In genomic region chr18:79919089-79919488, GRCh38 we compare ENCODE assay signal across 21 cellular contexts. TPM values are rescaled to one million over a fixed set of nuclear protein-coding genes. Genes with fewer than 3 reads are reported as not detected.
DNase-seq lines count a peak whose midpoint lies in the region; ATAC-seq and TF ChIP-seq lines count a peak whose summit lies in the region.
"Had no signal": no experiment of that assay in that cellular context is flagged by ENCODE, and none has a peak within 500 bp of the region (broad histone marks: within the 10 kb centered on the region; RNA-seq: fewer than 3 reads in every experiment).

No MANE protein-coding gene starts in this region.

- no peak overlapping the region for H3K4me2 ChIP-seq in osteoblast (ENCODE audit: insufficient read depth, low read length)
- H3K4me2 ChIP-seq: BLaER1 treated with 17β-estradiol and CSF1 and Interleukin-3, amounts not matched to agents 10 nM and 100 nM had no signal

- H3K27ac ChIP-seq in osteoblast (ENCODE audit: low read depth, low read length) = no peak overlapping the region
- no peak overlapping the region for H3K27ac ChIP-seq in caudate nucleus (ENCODE audit: low read depth, low read length)
- H3K27ac ChIP-seq: BLaER1 treated with 17β-estradiol and CSF1 and Interleukin-3, amounts not matched to agents 10 nM and 100 nM; esophagus squamous epithelium; pancreas had no signal

- H3K36me3 Mint-ChIP-seq in activated naive CD8-positive, alpha-beta T cell treated with anti-CD3 and anti-CD28 coated beads for 36 hours = peaks cover 48% of the 10 kb centered on the region
- peaks cover 20% of the 10 kb centered on the region for H3K36me3 Mint-ChIP-seq in activated naive CD8-positive, alpha-beta T cell treated with anti-CD3 and anti-CD28 coated beads, Interleukin-2, amount 50 U/mL, for 24 hours (ENCODE audit: low read depth)
- H3K36me3 Mint-ChIP-seq in endothelial cell (ENCODE audit: low read depth, unreplicated experiment) (peaks cover 42% of the 10 kb centered on the region), type B pancreatic cell (peaks cover 22% of the 10 kb centered on the region), Caco-2 (ENCODE audit: insufficient read depth, unreplicated experiment) (peaks cover 17% of the 10 kb centered on the region)
- H3K36me3 Mint-ChIP-seq in activated T-helper 17 cell treated with anti-CD3 and anti-CD28 coated beads, Interleukin-2, amount 50 U/mL, for 72 hours (ENCODE audit: low read depth) = peaks cover 16% of the 10 kb centered on the region

- no peaks in the 10 kb centered on the region for H3K27me3 Mint-ChIP-seq in activated naive CD8-positive, alpha-beta T cell treated with anti-CD3 and anti-CD28 coated beads for 36 hours
- H3K27me3 Mint-ChIP-seq in activated naive CD8-positive, alpha-beta T cell treated with anti-CD3 and anti-CD28 coated beads, Interleukin-2, amount 50 U/mL, for 24 hours = no peaks in the 10 kb centered on the region
- H3K27me3 Mint-ChIP-seq in endothelial cell (ENCODE audit: unreplicated experiment) (peaks cover 23% of the 10 kb centered on the region), type B pancreatic cell (no peaks in the 10 kb centered on the region), Caco-2 (ENCODE audit: insufficient read depth, unreplicated experiment) (no peaks in the 10 kb centered on the region)
- no peaks in the 10 kb centered on the region for H3K27me3 Mint-ChIP-seq in activated T-helper 17 cell treated with anti-CD3 and anti-CD28 coated beads, Interleukin-2, amount 50 U/mL, for 72 hours
- H3K27me3 Mint-ChIP-seq: activated CD4-positive, alpha-beta T cell treated with anti-CD3 and anti-CD28 coated beads, Interleukin-2, amount 10 ng/mL, durations not matched to agents 24 days and 14 days had no signal

- H3K27ac Mint-ChIP-seq in activated naive CD8-positive, alpha-beta T cell treated with anti-CD3 and anti-CD28 coated beads for 36 hours = peak overlapping the region; percentile 43
- no peak overlapping the region for H3K27ac Mint-ChIP-seq in activated naive CD8-positive, alpha-beta T cell treated with anti-CD3 and anti-CD28 coated beads, Interleukin-2, amount 50 U/mL, for 24 hours
- H3K27ac Mint-ChIP-seq in endothelial cell (ENCODE audit: unreplicated experiment) = no peak overlapping the region
- H3K27ac Mint-ChIP-seq in type B pancreatic cell = no peak overlapping the region
- no peak overlapping the region for H3K27ac Mint-ChIP-seq in activated T-helper 17 cell treated with anti-CD3 and anti-CD28 coated beads, Interleukin-2, amount 50 U/mL, for 72 hours
- no peak overlapping the region for H3K27ac Mint-ChIP-seq in Caco-2 (ENCODE audit: unreplicated experiment)
- H3K27ac Mint-ChIP-seq: activated CD4-positive, alpha-beta T cell treated with anti-CD3 and anti-CD28 coated beads, Interleukin-2, amount 10 ng/mL, durations not matched to agents 24 days and 14 days had no signal

- TF ChIP-seq CTCF in endothelial cell (IDR thresholded peaks at IDR 0.05; ENCODE audit: unreplicated experiment) (no peak), osteoblast (IDR thresholded peaks at IDR 0.05; ENCODE audit: extremely low read depth, low read depth, low read length) (no peak), type B pancreatic cell (conservative IDR thresholded peaks at IDR 0.05) (no peak), Caco-2 (IDR thresholded peaks at IDR 0.05; ENCODE audit: insufficient read depth in 1 of 2, low read depth in 1 of 2, low read length in 1 of 2, severe bottlenecking in 1 of 2, unreplicated experiment in 1 of 2) (no peak)

- H3K4me3 Mint-ChIP-seq in activated naive CD8-positive, alpha-beta T cell treated with anti-CD3 and anti-CD28 coated beads for 36 hours = no peak overlapping the region
- H3K4me3 Mint-ChIP-seq in activated naive CD8-positive, alpha-beta T cell treated with anti-CD3 and anti-CD28 coated beads, Interleukin-2, amount 50 U/mL, for 24 hours = no peak overlapping the region
- peak overlapping the region; percentile 21 for H3K4me3 Mint-ChIP-seq in endothelial cell (ENCODE audit: unreplicated experiment)
- H3K4me3 Mint-ChIP-seq in type B pancreatic cell = no peak overlapping the region
- no peak overlapping the region for H3K4me3 Mint-ChIP-seq in activated T-helper 17 cell treated with anti-CD3 and anti-CD28 coated beads, Interleukin-2, amount 50 U/mL, for 72 hours
- H3K4me3 Mint-ChIP-seq in Caco-2 (ENCODE audit: unreplicated experiment) = no peak overlapping the region
- H3K4me3 Mint-ChIP-seq: activated CD4-positive, alpha-beta T cell treated with anti-CD3 and anti-CD28 coated beads, Interleukin-2, amount 10 ng/mL, durations not matched to agents 24 days and 14 days; activated T-cell treated with anti-CD3 and anti-CD28 coated beads, Interleukin-2, amount 50 U/mL, for 4 hours had no signal

- intact Hi-C loops in Caco-2 (cut with micrococcal nuclease; ENCODE audit: unreplicated experiment) = no loop called here

- H3K4me1 Mint-ChIP-seq in activated naive CD8-positive, alpha-beta T cell treated with anti-CD3 and anti-CD28 coated beads for 36 hours = peaks cover 8% of the 10 kb centered on the region
- peaks cover 7% of the 10 kb centered on the region for H3K4me1 Mint-ChIP-seq in activated naive CD8-positive, alpha-beta T cell treated with anti-CD3 and anti-CD28 coated beads, Interleukin-2, amount 50 U/mL, for 24 hours
- H3K4me1 Mint-ChIP-seq in endothelial cell (ENCODE audit: unreplicated experiment) (no peaks in the 10 kb centered on the region), type B pancreatic cell (ENCODE audit: unreplicated experiment) (no peaks in the 10 kb centered on the region), Caco-2 (ENCODE audit: low read depth, unreplicated experiment) (no peaks in the 10 kb centered on the region)
- H3K4me1 Mint-ChIP-seq in activated T-helper 17 cell treated with anti-CD3 and anti-CD28 coated beads, Interleukin-2, amount 50 U/mL, for 72 hours = no peaks in the 10 kb centered on the region

- H3K36me3 ChIP-seq in osteoblast (ENCODE audit: insufficient read depth, low read length) (peaks cover 4% of the 10 kb centered on the region), Caco-2 (ENCODE audit: control insufficient read depth, insufficient read depth, low read length) (peaks cover 1% of the 10 kb centered on the region; the same call in 1 of the 2 replicates)

- H3K9me3 Mint-ChIP-seq in activated naive CD8-positive, alpha-beta T cell treated with anti-CD3 and anti-CD28 coated beads for 36 hours = peaks cover 5% of the 10 kb centered on the region
- H3K9me3 Mint-ChIP-seq in activated naive CD8-positive, alpha-beta T cell treated with anti-CD3 and anti-CD28 coated beads, Interleukin-2, amount 50 U/mL, for 24 hours = no peaks in the 10 kb centered on the region
- H3K9me3 Mint-ChIP-seq in endothelial cell (ENCODE audit: unreplicated experiment) = no peaks in the 10 kb centered on the region
- no peaks in the 10 kb centered on the region for H3K9me3 Mint-ChIP-seq in type B pancreatic cell
- no peaks in the 10 kb centered on the region for H3K9me3 Mint-ChIP-seq in activated T-helper 17 cell treated with anti-CD3 and anti-CD28 coated beads, Interleukin-2, amount 50 U/mL, for 72 hours
- H3K9me3 Mint-ChIP-seq in Caco-2 (ENCODE audit: unreplicated experiment) = no peaks in the 10 kb centered on the region
- H3K9me3 Mint-ChIP-seq: activated CD4-positive, alpha-beta T cell treated with anti-CD3 and anti-CD28 coated beads, Interleukin-2, amount 10 ng/mL, durations not matched to agents 24 days and 14 days; activated T-cell treated with anti-CD3 and anti-CD28 coated beads, Interleukin-2, amount 50 U/mL, for 4 hours had no signal

- no TSS peak for BruUV-seq in Caco-2 (replicated peaks; lab: Mats Ljungman, UMichigan)

- H3K4me1 ChIP-seq in osteoblast (ENCODE audit: insufficient read depth, low read length) (no peaks in the 10 kb centered on the region), Caco-2 (no peaks in the 10 kb centered on the region)
- H3K4me1 ChIP-seq: esophagus squamous epithelium, HAP-1 had no signal

- H3K79me2 ChIP-seq in osteoblast (ENCODE audit: insufficient read depth, low read length) = peaks cover 12% of the 10 kb centered on the region

- H3K27me3 ChIP-seq in osteoblast (ENCODE audit: insufficient read depth, low read length) = no peaks in the 10 kb centered on the region
- no peaks in the 10 kb centered on the region for H3K27me3 ChIP-seq in Caco-2 (replicated peaks; ENCODE audit: control insufficient read depth, insufficient read depth, low read length)
- H3K27me3 ChIP-seq: BLaER1 treated with 17β-estradiol and CSF1 and Interleukin-3, amounts not matched to agents 10 nM and 100 nM; esophagus squamous epithelium; pancreas had no signal

- no peak overlapping the region for H3K4me3 ChIP-seq in osteoblast (ENCODE audit: insufficient read depth, low read length)
- H3K4me3 ChIP-seq in Caco-2 (ENCODE audit: low read depth, low read length) = no peak overlapping the region
- H3K4me3 ChIP-seq: BLaER1 treated with 17β-estradiol and CSF1 and Interleukin-3, amounts not matched to agents 10 nM and 100 nM; esophagus squamous epithelium; HAP-1; lung; pancreas had no signal

- no peak for DNase-seq in activated naive CD8-positive, alpha-beta T cell treated with anti-CD3 and anti-CD28 coated beads for 36 hours
- no peak for DNase-seq in activated naive CD8-positive, alpha-beta T cell treated with anti-CD3 and anti-CD28 coated beads, Interleukin-2, amount 50 U/mL, for 24 hours
- DNase-seq in endothelial cell (ENCODE audit: low spot score) (peak; percentile 1), osteoblast (ENCODE audit: insufficient read length, low spot score, missing footprints) (peak; percentile 32), type B pancreatic cell (ENCODE audit: extremely low spot score, unreplicated experiment) (peak; percentile 52), caudate nucleus (lab: John Stamatoyannopoulos, UW) (no peak), Caco-2 (no peak)
- DNase-seq: activated CD4-positive, alpha-beta T cell treated with anti-CD3 and anti-CD28 coated beads, Interleukin-2, amount 10 ng/mL, durations not matched to agents 24 days and 14 days; activated T-cell treated with anti-CD3 and anti-CD28 coated beads, Interleukin-2, amount 50 U/mL, for 4 hours; effector CD4-positive, alpha-beta T cell; esophagus squamous epithelium; NCI-H1417; NCI-H69; SW 1271 had no signal

- peaks cover 10% of the 10 kb centered on the region for H4K20me1 ChIP-seq in osteoblast (ENCODE audit: insufficient read depth, low read length)

- CTCF ChIA-PET in Caco-2 (lab: Charles Lee) = no interaction called here

- POLR2A ChIA-PET in Caco-2 (lab: Charles Lee) = no interaction called here

- H2AFZ ChIP-seq in osteoblast (ENCODE audit: low read length) = no peak overlapping the region

- ATAC-seq in activated naive CD8-positive, alpha-beta T cell treated with anti-CD3 and anti-CD28 coated beads, Interleukin-2, amount 50 U/mL, for 24 hours = no peak
- no peak for ATAC-seq in activated T-helper 17 cell treated with anti-CD3 and anti-CD28 coated beads, Interleukin-2, amount 50 U/mL, for 72 hours (replicated peaks)
- ATAC-seq: activated T-cell treated with anti-CD3 and anti-CD28 coated beads, Interleukin-2, amount 50 U/mL, for 4 hours; pancreas; Right ventricle myocardium inferior had no signal

- no peaks in the 10 kb centered on the region for H3K9me3 ChIP-seq in osteoblast (ENCODE audit: low read depth, low read length)
- H3K9me3 ChIP-seq in Caco-2 = no peaks in the 10 kb centered on the region
- H3K9me3 ChIP-seq: esophagus squamous epithelium, HAP-1, pancreas had no signal

RNA-seq across cellular contexts. Expression of gene SLC66A2, which starts 32.4 kb away (rescaled TPM):
- 10 to 100 TPM; 30.0 to 30.2 TPM for total RNA-seq in activated naive CD8-positive, alpha-beta T cell treated with anti-CD3 and anti-CD28 coated beads for 36 hours
- total RNA-seq in endothelial cell (ENCODE audit: unreplicated experiment) (31.8 TPM), osteoblast (31.8 and 35.8 TPM in 2 replicates), type B pancreatic cell (ENCODE audit: low replicate concordance) (39.3 and 39.7 TPM in 2 replicates), Caco-2 (2022) (18.8 and 19.5 TPM in 2 replicates)
- 10 to 100 TPM; 16.8 to 19.5 TPM for total RNA-seq in activated T-helper 17 cell treated with anti-CD3 and anti-CD28 coated beads, Interleukin-2, amount 50 U/mL, for 72 hours

RNA-seq across cellular contexts. Expression of gene HSBP1L1, which starts 45.4 kb away (rescaled TPM):
- total RNA-seq in activated naive CD8-positive, alpha-beta T cell treated with anti-CD3 and anti-CD28 coated beads for 36 hours = 10 to 100 TPM; 11.2 to 14.5 TPM
- total RNA-seq in endothelial cell (ENCODE audit: unreplicated experiment) = 0.87 TPM
- total RNA-seq in osteoblast = 9.4 and 11.2 TPM in 2 replicates
- 9.9 and 25.0 TPM in 2 replicates for total RNA-seq in type B pancreatic cell (ENCODE audit: low replicate concordance)
- 1 to 10 TPM; 2.7 to 9.2 TPM for total RNA-seq in activated T-helper 17 cell treated with anti-CD3 and anti-CD28 coated beads, Interleukin-2, amount 50 U/mL, for 72 hours
- 25.7 and 25.9 TPM in 2 replicates for total RNA-seq in Caco-2 (2022)
- total RNA-seq: myocyte had no signal

Comparison
In these comparisons a context has a peak if more than half of its experiments do, and no peak if none do; other contexts are left out.
1. DNase-seq: peak in endothelial cell (single experiment), osteoblast (single experiment) and type B pancreatic cell (single experiment); none in activated naive CD8-positive, alpha-beta T cell treated with anti-CD3 and anti-CD28 coated beads for 36 hours (single experiment), activated naive CD8-positive, alpha-beta T cell treated with anti-CD3 and anti-CD28 coated beads, Interleukin-2, amount 50 U/mL, for 24 hours (single experiment), caudate nucleus (0 of 61) and Caco-2 (0 of 2).